8 cellular contexts compared by ENCODE assay signal in genomic region chr11:14454861-14455632, GRCh38. TPM values are rescaled to one million over a fixed set of nuclear protein-coding genes. Genes with fewer than 3 reads are reported as not detected.
DNase-seq lines count a peak whose midpoint lies in the region; ATAC-seq, FAIRE-seq and TF ChIP-seq lines count a peak whose summit lies in the region.

No MANE protein-coding gene starts in this region.

- TF ChIP-seq POLR2A in vagina (IDR thresholded peaks at IDR 0.05) (no peak), lower leg skin (IDR thresholded peaks at IDR 0.05) (no peak)

- intact Hi-C loops in MCF 10A (cut with micrococcal nuclease) = loop anchor here (1.0 to 10.0 kb wide), 5 partner anchors 33 to 680 kb away; partner anchors contain the start of gene RRAS2
- intact Hi-C loops in kidney (cut with DNase I) = loop anchor here (5.0 kb wide), 1 partner anchor 153 kb away; no protein-coding TSS in a partner anchor
- intact Hi-C loops in vagina (cut with DNase I) = loop anchor here (5.0 kb wide), 1 partner anchor 153 kb away; no protein-coding TSS in a partner anchor
- intact Hi-C loops in lower leg skin (cut with DNase I; ENCODE audit: low total_unique reads) = loop anchor here (1.0 to 10.0 kb wide), 2 partner anchors 14 to 160 kb away; no protein-coding TSS in a partner anchor

- no peak overlapping the region for H3K4me3 ChIP-seq in Loucy (ENCODE audit: low read length, poor library complexity, severe bottlenecking)
- no peak overlapping the region for H3K4me3 ChIP-seq in kidney (ENCODE audit: low read length in 2 of 2)
- no peak overlapping the region for H3K4me3 ChIP-seq in vagina
- no peak overlapping the region for H3K4me3 ChIP-seq in lower leg skin (ENCODE audit: low read depth, poor library complexity, severe bottlenecking)

- H3K27me3 ChIP-seq in Loucy (ENCODE audit: insufficient read depth, low read length, poor library complexity, severe bottlenecking) = no peaks in the 10 kb centered on the region
- H3K27me3 ChIP-seq in vagina = no peaks in the 10 kb centered on the region

- H3K4me1 ChIP-seq in Loucy (ENCODE audit: insufficient read depth, low read length, poor library complexity, severe bottlenecking) (peaks cover 2% of the 10 kb centered on the region), kidney (ENCODE audit: control insufficient read depth in 1 of 2, insufficient read depth in 1 of 2, low read depth in 1 of 2, low read length in 2 of 2) (no peaks in the 10 kb centered on the region), vagina (no peaks in the 10 kb centered on the region)

- no peaks in the 10 kb centered on the region for H3K4me1 Mint-ChIP-seq in MCF 10A (ENCODE audit: insufficient read depth, unreplicated experiment)

- no peak overlapping the region for H3K4me2 ChIP-seq in Loucy (ENCODE audit: low read depth, low read length, poor library complexity, severe bottlenecking)

- H3F3A ChIP-seq in Loucy (ENCODE audit: low read depth) = no peaks in the 10 kb centered on the region

- no peak for ATAC-seq in GM19324 (IDR thresholded peaks at IDR 0.05; ENCODE audit: low FRiP score, unreplicated experiment)

- POLR2A ChIA-PET in MCF 10A (lab: Yijun Ruan, JAX) = interaction anchor here (0.7 to 3.7 kb wide), 11 partner anchors 12 to 1609 kb away, joined by 3 to 16 read pairs (median 3); partner anchors contain the start of gene COPB1

- CTCF ChIA-PET in MCF 10A (lab: Yijun Ruan, JAX) = interaction anchor here (0.6 to 11.2 kb wide), 50 partner anchors 11 to 738 kb away, joined by 3 to 179 read pairs (median 5); no protein-coding TSS in a partner anchor

- H3K9me3 ChIP-seq in Loucy (ENCODE audit: insufficient read depth, low read depth, low read length) (no peaks in the 10 kb centered on the region), kidney (ENCODE audit: control insufficient read depth in 1 of 2, low read length in 2 of 2) (no peaks in the 10 kb centered on the region), vagina (no peaks in the 10 kb centered on the region)

- TF ChIP-seq CTCF in Loucy (conservative IDR thresholded peaks at IDR 0.05; ENCODE audit: low read length) = peak; percentile 78
- peak; percentile 52 for TF ChIP-seq CTCF in MCF 10A (IDR thresholded peaks at IDR 0.05; ENCODE audit: unreplicated experiment)
- peak; percentile 52 for TF ChIP-seq CTCF in kidney (IDR thresholded peaks at IDR 0.05; ENCODE audit: borderline replicate concordance, extremely low read depth, insufficient read depth)
- TF ChIP-seq CTCF in vagina (IDR thresholded peaks at IDR 0.05) = peak in 2 of 3 experiments; percentile 28 to 42
- TF ChIP-seq CTCF in lower leg skin (IDR thresholded peaks at IDR 0.05) = no peak

- no peak overlapping the region for H3K4me3 Mint-ChIP-seq in MCF 10A (ENCODE audit: unreplicated experiment)

- no peaks in the 10 kb centered on the region for H4K20me1 ChIP-seq in Loucy (ENCODE audit: insufficient read depth, low read length, poor library complexity, severe bottlenecking)

- H3K9me2 ChIP-seq in Loucy (replicated peaks; ENCODE audit: low read depth, low read length) = no peaks in the 10 kb centered on the region

- H3K27me3 Mint-ChIP-seq in MCF 10A (ENCODE audit: insufficient read depth, unreplicated experiment) = no peaks in the 10 kb centered on the region

- H3K36me3 ChIP-seq in Loucy (ENCODE audit: insufficient read depth, low read length) = peaks cover 37% of the 10 kb centered on the region; the same call in 1 of the 2 replicates
- H3K36me3 ChIP-seq in kidney (ENCODE audit: control insufficient read depth in 1 of 2, insufficient read depth in 2 of 2, low read length in 2 of 2) = peaks cover 6 to 7% of the 10 kb centered on the region in 2 donors
- peaks cover 5 to 32% of the 10 kb centered on the region in 2 donors for H3K36me3 ChIP-seq in vagina

- peak; percentile 2 to 7 for DNase-seq in NCI-H2081 (lab: John Stamatoyannopoulos, UW)
- no peak for DNase-seq in NCI-H2081 treated with DMSO at 0.1 percent for 48 hours (lab: John Stamatoyannopoulos, UW)
- peak; percentile 38 for DNase-seq in MCF 10A (ENCODE audit: unreplicated experiment)
- no peak for DNase-seq in kidney
- no peak for DNase-seq in vagina (ENCODE audit: extremely low spot score in 2 of 2)
- DNase-seq in lower leg skin (ENCODE audit: low spot score in 2 of 2) = no peak

- H3K9ac ChIP-seq in Loucy (ENCODE audit: low read depth, low read length, poor library complexity, severe bottlenecking) = no peak overlapping the region
- H3K9ac ChIP-seq in kidney (ENCODE audit: low read length in 2 of 2) = no peak overlapping the region

- H3K9me3 Mint-ChIP-seq in MCF 10A (ENCODE audit: unreplicated experiment) = no peaks in the 10 kb centered on the region

- H3K27ac ChIP-seq in kidney (ENCODE audit: low read depth in 2 of 2, low read length in 2 of 2) (no peak overlapping the region), vagina (no peak overlapping the region)

- H3K36me3 Mint-ChIP-seq in MCF 10A (ENCODE audit: insufficient read depth, unreplicated experiment) = peaks cover 25% of the 10 kb centered on the region

- peak; percentile 92 for FAIRE-seq in kidney (lab: Jason Lieb, UNC)

- TSS peak; percentile 4 for BruUV-seq in MCF 10A (replicated peaks; lab: Mats Ljungman, UMichigan)

- H2AFZ ChIP-seq in Loucy (ENCODE audit: low read length) = no peak overlapping the region

- 67 to 69% methylated on average over 7 of the region's 7 CpGs for WGBS in lower leg skin, 2 donors

- H3K27ac Mint-ChIP-seq in MCF 10A (ENCODE audit: low read depth, unreplicated experiment) = no peak overlapping the region

- no peaks in the 10 kb centered on the region for H3K79me2 ChIP-seq in Loucy (ENCODE audit: insufficient read depth, low read length)

RNA-seq across cellular contexts. Expression of gene COPB1, which starts 44.6 kb away (rescaled TPM):
- total RNA-seq in MCF 10A (2022) (159 and 180 TPM in 2 replicates), kidney (92.3 TPM), vagina (59.9 TPM), lower leg skin (10 to 100 TPM; 59.8 to 74.8 (median 65.0) TPM)
- 54.9 TPM for polyA plus RNA-seq in kidney (ENCODE audit: insufficient read depth, low read depth, low replicate concordance)

Comparison
In these comparisons a context has a peak if more than half of its experiments do, and no peak if none do; other contexts are left out.
1. DNase-seq: peak in NCI-H2081 (2 of 2) and MCF 10A (single experiment); none in NCI-H2081 treated with DMSO at 0.1 percent for 48 hours (single experiment), kidney (single experiment), vagina (0 of 2) and lower leg skin (0 of 2).
2. CTCF ChIP-seq: peak in Loucy (single experiment), MCF 10A (single experiment), kidney (single experiment) and vagina (2 of 3); none in lower leg skin (0 of 3).